ENCODE assay signal across 13 cellular contexts in the genomic region with DNA sequence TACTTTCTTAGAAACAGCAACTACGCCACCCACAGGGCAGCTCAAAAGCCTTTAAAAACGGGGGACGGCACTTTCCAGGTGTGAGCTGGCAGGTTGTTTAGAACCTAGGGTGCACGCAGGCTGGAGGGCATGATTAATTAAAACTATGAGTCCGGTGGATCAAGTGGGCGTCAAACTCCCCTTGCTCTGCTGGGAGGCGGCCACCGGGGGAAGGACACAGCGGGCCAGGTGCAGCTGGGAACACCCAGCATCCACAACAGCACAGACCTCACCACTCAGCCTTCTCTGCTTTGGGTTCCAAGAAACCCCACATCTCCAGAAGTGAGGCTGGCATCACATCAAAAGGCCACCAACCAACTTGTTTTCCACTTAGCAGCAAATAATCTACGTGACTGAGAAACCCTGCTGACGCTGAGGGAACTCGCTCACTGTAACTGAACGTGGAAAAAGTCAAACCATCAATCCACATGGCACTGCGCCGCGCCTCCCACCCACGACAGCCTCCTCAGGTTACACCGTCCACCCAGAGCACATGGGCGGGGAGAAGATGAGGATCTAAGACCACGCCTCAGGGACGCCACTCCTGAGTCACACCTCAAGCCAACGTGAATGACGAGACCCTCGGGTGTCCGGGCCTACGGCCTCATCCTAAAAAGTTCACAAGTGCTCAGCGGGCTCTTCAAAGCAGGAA.
A peak's percentile ranks its signal among the peaks of the same experiment; 100 is the strongest.
DNase-seq lines count a peak whose midpoint lies in the region; ATAC-seq lines count a peak whose summit lies in the region.
"Had no signal": no experiment of that assay in that cellular context is flagged by ENCODE, and none has a peak within 500 bp of the region (broad histone marks: within the 10 kb centered on the region; RNA-seq: fewer than 3 reads in every experiment).

No MANE protein-coding gene starts in this region.

- H3K4me3 Mint-ChIP-seq in activated CD4-positive, alpha-beta T cell treated with anti-CD3 and anti-CD28 coated beads, Interleukin-2, amount 10 ng/mL, durations not matched to agents 24 days and 14 days, result no peak overlapping the region
- peak overlapping the region; percentile 9 for H3K4me3 Mint-ChIP-seq in activated naive CD8-positive, alpha-beta T cell treated with anti-CD3 and anti-CD28 coated beads, Interleukin-2, amount 50 U/mL, for 24 hours
- H3K4me3 Mint-ChIP-seq: neural progenitor cell had no signal

- intact Hi-C loops in activated CD4-positive, alpha-beta T cell treated with anti-CD3 and anti-CD28 coated beads, Interleukin-2, amount 10 ng/mL, durations not matched to agents 24 days and 14 days (cut with micrococcal nuclease), result loop anchor here (10.0 kb wide), 1 partner anchor 1162 kb away; the partner anchor contains the start of gene TSHZ1

- H3K36me3 Mint-ChIP-seq in activated CD4-positive, alpha-beta T cell treated with anti-CD3 and anti-CD28 coated beads, Interleukin-2, amount 10 ng/mL, durations not matched to agents 24 days and 14 days (ENCODE audit: low read depth), result peaks cover 2% of the 10 kb centered on the region
- H3K36me3 Mint-ChIP-seq in activated naive CD8-positive, alpha-beta T cell treated with anti-CD3 and anti-CD28 coated beads, Interleukin-2, amount 50 U/mL, for 24 hours (ENCODE audit: low read depth), result peaks cover 27% of the 10 kb centered on the region

- H3K27ac Mint-ChIP-seq in activated CD4-positive, alpha-beta T cell treated with anti-CD3 and anti-CD28 coated beads, Interleukin-2, amount 10 ng/mL, durations not matched to agents 24 days and 14 days, result peak overlapping the region; percentile 68
- H3K27ac Mint-ChIP-seq in activated naive CD8-positive, alpha-beta T cell treated with anti-CD3 and anti-CD28 coated beads, Interleukin-2, amount 50 U/mL, for 24 hours, result peak overlapping the region; percentile 95
- H3K27ac Mint-ChIP-seq: neural progenitor cell had no signal

- H3K9me3 Mint-ChIP-seq in activated CD4-positive, alpha-beta T cell treated with anti-CD3 and anti-CD28 coated beads, Interleukin-2, amount 10 ng/mL, durations not matched to agents 24 days and 14 days, result peaks cover 17% of the 10 kb centered on the region
- peaks cover 13% of the 10 kb centered on the region for H3K9me3 Mint-ChIP-seq in activated naive CD8-positive, alpha-beta T cell treated with anti-CD3 and anti-CD28 coated beads, Interleukin-2, amount 50 U/mL, for 24 hours
- H3K9me3 Mint-ChIP-seq: neural progenitor cell had no signal

- H3K27me3 Mint-ChIP-seq in activated CD4-positive, alpha-beta T cell treated with anti-CD3 and anti-CD28 coated beads, Interleukin-2, amount 10 ng/mL, durations not matched to agents 24 days and 14 days, result peaks cover 6% of the 10 kb centered on the region
- H3K27me3 Mint-ChIP-seq in activated naive CD8-positive, alpha-beta T cell treated with anti-CD3 and anti-CD28 coated beads, Interleukin-2, amount 50 U/mL, for 24 hours, result no peaks in the 10 kb centered on the region

- peak; percentile 36 for DNase-seq in EH (ENCODE audit: low read depth)
- peak; percentile 63 for DNase-seq in activated CD4-positive, alpha-beta T cell treated with anti-CD3 and anti-CD28 coated beads, Interleukin-2, amount 10 ng/mL, durations not matched to agents 24 days and 14 days
- peak; percentile 69 for DNase-seq in activated naive CD8-positive, alpha-beta T cell treated with anti-CD3 and anti-CD28 coated beads, Interleukin-2, amount 50 U/mL, for 24 hours
- DNase-seq in stimulated activated CD4-positive, alpha-beta T cell treated with anti-CD3 and anti-CD28 coated beads, Interleukin-2, amount 100 ng/mL, for 48 hours, result peak; percentile 18 to 33
- no peak for DNase-seq in DMS79 treated with DMSO at 0.1 percent for 48 hours (lab: John Stamatoyannopoulos, UW)
- no peak for DNase-seq in NCI-H2171 treated with DMSO at 0.1 percent for 48 hours (lab: John Stamatoyannopoulos, UW)
- DNase-seq: cerebellar nuclear complex, COR-L47, islet precursor cell, NCI-H526 treated with DMSO at 0.1 percent for 48 hours had no signal

- peak; percentile 76 for ATAC-seq in activated naive CD8-positive, alpha-beta T cell treated with anti-CD3 and anti-CD28 coated beads, Interleukin-2, amount 50 U/mL, for 24 hours
- ATAC-seq in GM21360 (IDR thresholded peaks at IDR 0.05; ENCODE audit: unreplicated experiment) (no peak), HG03280 (IDR thresholded peaks at IDR 0.05; ENCODE audit: unreplicated experiment) (no peak)

- peaks cover 38% of the 10 kb centered on the region for H3K4me1 Mint-ChIP-seq in activated CD4-positive, alpha-beta T cell treated with anti-CD3 and anti-CD28 coated beads, Interleukin-2, amount 10 ng/mL, durations not matched to agents 24 days and 14 days
- peaks cover 57% of the 10 kb centered on the region for H3K4me1 Mint-ChIP-seq in activated naive CD8-positive, alpha-beta T cell treated with anti-CD3 and anti-CD28 coated beads, Interleukin-2, amount 50 U/mL, for 24 hours

Comparison
In these comparisons a context has a peak if more than half of its experiments do, and no peak if none do; other contexts are left out.
1. DNase-seq: peak in EH (single experiment), activated CD4-positive, alpha-beta T cell treated with anti-CD3 and anti-CD28 coated beads, Interleukin-2, amount 10 ng/mL, durations not matched to agents 24 days and 14 days (single experiment), activated naive CD8-positive, alpha-beta T cell treated with anti-CD3 and anti-CD28 coated beads, Interleukin-2, amount 50 U/mL, for 24 hours (single experiment) and stimulated activated CD4-positive, alpha-beta T cell treated with anti-CD3 and anti-CD28 coated beads, Interleukin-2, amount 100 ng/mL, for 48 hours (2 of 2); none in DMS79 treated with DMSO at 0.1 percent for 48 hours (single experiment) and NCI-H2171 treated with DMSO at 0.1 percent for 48 hours (single experiment).